18 cellular contexts compared by ENCODE assay signal in genomic region chr6:77986380-77987034, GRCh38.
DNase-seq lines count a peak whose midpoint lies in the region; ATAC-seq and TF ChIP-seq lines count a peak whose summit lies in the region.
"Had no signal": no experiment of that assay in that cellular context is flagged by ENCODE, and none has a peak within 500 bp of the region (broad histone marks: within the 10 kb centered on the region; RNA-seq: fewer than 3 reads in every experiment).

No MANE protein-coding gene starts in this region.

- H3K27me3 Mint-ChIP-seq in activated CD4-positive, alpha-beta T cell treated with anti-CD3 and anti-CD28 coated beads, Interleukin-2, amount 10 ng/mL, durations not matched to agents 24 days and 14 days, result no peaks in the 10 kb centered on the region
- H3K27me3 Mint-ChIP-seq: activated CD8-positive, alpha-beta T cell treated with anti-CD3 and anti-CD28 coated beads for 36 hours had no signal

- H3K27ac ChIP-seq in coronary artery, result no peak overlapping the region
- H3K27ac ChIP-seq: dorsolateral prefrontal cortex, right lobe of liver, upper lobe of right lung had no signal

- ATAC-seq in GM18519 (IDR thresholded peaks at IDR 0.05; ENCODE audit: low FRiP score, unreplicated experiment) (peak; percentile 70), GM21423 (IDR thresholded peaks at IDR 0.05; ENCODE audit: unreplicated experiment) (peak; percentile 81), HG03039 (IDR thresholded peaks at IDR 0.05; ENCODE audit: unreplicated experiment) (peak; percentile 74), HG03571 (IDR thresholded peaks at IDR 0.05; ENCODE audit: unreplicated experiment) (peak; percentile 57)
- ATAC-seq: activated CD8-positive, alpha-beta T cell treated with anti-CD3 and anti-CD28 coated beads for 36 hours; right lobe of liver; upper lobe of right lung had no signal

- no peaks in the 10 kb centered on the region for H3K4me1 Mint-ChIP-seq in activated CD4-positive, alpha-beta T cell treated with anti-CD3 and anti-CD28 coated beads, Interleukin-2, amount 10 ng/mL, durations not matched to agents 24 days and 14 days

- H3K4me3 ChIP-seq in coronary artery, result no peak overlapping the region
- H3K4me3 ChIP-seq: dorsolateral prefrontal cortex, right lobe of liver, upper lobe of right lung had no signal

- H3K4me3 Mint-ChIP-seq in activated CD4-positive, alpha-beta T cell treated with anti-CD3 and anti-CD28 coated beads, Interleukin-2, amount 10 ng/mL, durations not matched to agents 24 days and 14 days, result no peak overlapping the region
- H3K4me3 Mint-ChIP-seq: activated CD8-positive, alpha-beta T cell treated with anti-CD3 and anti-CD28 coated beads for 36 hours had no signal

- DNase-seq in dermis blood vessel endothelial cell (no peak), coronary artery (ENCODE audit: low spot score) (no peak)
- DNase-seq in activated CD4-positive, alpha-beta T cell treated with anti-CD3 and anti-CD28 coated beads, Interleukin-2, amount 10 ng/mL, durations not matched to agents 24 days and 14 days, result no peak
- no peak for DNase-seq in activated effector memory CD4-positive, alpha-beta T cell treated with anti-CD3 and anti-CD28 coated beads, Interleukin-2, amount 50 U/mL, for 16 hours
- DNase-seq: activated CD8-positive, alpha-beta T cell treated with anti-CD3 and anti-CD28 coated beads for 36 hours; DMS153; dorsolateral prefrontal cortex; Karpas-422; NCI-H2029 treated with DMSO at 0.1 percent for 48 hours; right lobe of liver; Right ventricle myocardium superior; stimulated activated CD4-positive, alpha-beta T cell treated with anti-CD3 and anti-CD28 coated beads, Interleukin-4, amount 100 ng/mL, for 1 hour; T1000; upper lobe of right lung had no signal

- H3K27ac Mint-ChIP-seq in activated CD4-positive, alpha-beta T cell treated with anti-CD3 and anti-CD28 coated beads, Interleukin-2, amount 10 ng/mL, durations not matched to agents 24 days and 14 days, result no peak overlapping the region
- H3K27ac Mint-ChIP-seq: activated CD8-positive, alpha-beta T cell treated with anti-CD3 and anti-CD28 coated beads for 36 hours had no signal

- no peak for TF ChIP-seq CTCF in coronary artery (IDR thresholded peaks at IDR 0.05)

- no peaks in the 10 kb centered on the region for H3K36me3 Mint-ChIP-seq in activated CD4-positive, alpha-beta T cell treated with anti-CD3 and anti-CD28 coated beads, Interleukin-2, amount 10 ng/mL, durations not matched to agents 24 days and 14 days (ENCODE audit: low read depth)

- intact Hi-C loops in activated CD4-positive, alpha-beta T cell treated with anti-CD3 and anti-CD28 coated beads, Interleukin-2, amount 10 ng/mL, durations not matched to agents 24 days and 14 days (cut with micrococcal nuclease), result no loop called here

- peaks cover 11% of the 10 kb centered on the region for H3K9me3 Mint-ChIP-seq in activated CD4-positive, alpha-beta T cell treated with anti-CD3 and anti-CD28 coated beads, Interleukin-2, amount 10 ng/mL, durations not matched to agents 24 days and 14 days
